In genomic region chr1:224432672-224433040, GRCh38 we compare ENCODE assay signal across 8 cellular contexts. TPM values are rescaled to one million over a fixed set of nuclear protein-coding genes. Genes with fewer than 3 reads are reported as not detected.
A peak's percentile ranks its signal among the peaks of the same experiment; 100 is the strongest.
DNase-seq lines count a peak whose midpoint lies in the region; ATAC-seq and TF ChIP-seq lines count a peak whose summit lies in the region.

No MANE protein-coding gene starts in this region.

- H3K27ac Mint-ChIP-seq in CD4-positive, alpha-beta memory T cell = peak overlapping the region; percentile 81 to 97 (median 92)
- H3K27ac Mint-ChIP-seq in immature natural killer cell = peak overlapping the region; percentile 78 to 98 (median 90)
- H3K27ac Mint-ChIP-seq in stimulated activated naive CD8-positive, alpha-beta T cell treated with anti-CD3 and anti-CD28 coated beads, Interleukin-15, amount 100 ng/mL, for 72 hours = peak overlapping the region; percentile 96

- intact Hi-C loops in CD4-positive, alpha-beta memory T cell (cut with micrococcal nuclease) = loop anchor here (2.0 to 10.0 kb wide), 5 partner anchors 48 to 1720 kb away; partner anchors contain the start of genes AIDA, BROX, DEGS1 and H3-3A
- intact Hi-C loops in ascending aorta (cut with DNase I) = loop anchor here (10.0 kb wide), 2 partner anchors 248 to 718 kb away; partner anchors contain the start of genes CAPN2 and DEGS1

- peaks cover 43 to 75% (median 57%) of the 10 kb centered on the region in 4 donors for H3K4me1 Mint-ChIP-seq in CD4-positive, alpha-beta memory T cell
- peaks cover 62 to 80% of the 10 kb centered on the region in 2 donors for H3K4me1 Mint-ChIP-seq in immature natural killer cell
- peaks cover 64% of the 10 kb centered on the region for H3K4me1 Mint-ChIP-seq in stimulated activated naive CD8-positive, alpha-beta T cell treated with anti-CD3 and anti-CD28 coated beads, Interleukin-15, amount 100 ng/mL, for 72 hours

- no peak for TF ChIP-seq POLR2A in GM18505 (IDR thresholded peaks at IDR 0.05; ENCODE audit: borderline replicate concordance, extremely low read depth, insufficient read depth, insufficient read length)

- H3K9me3 Mint-ChIP-seq in CD4-positive, alpha-beta memory T cell = no peaks in the 10 kb centered on the region
- H3K9me3 Mint-ChIP-seq in immature natural killer cell = no peaks in the 10 kb centered on the region
- no peaks in the 10 kb centered on the region for H3K9me3 Mint-ChIP-seq in stimulated activated naive CD8-positive, alpha-beta T cell treated with anti-CD3 and anti-CD28 coated beads, Interleukin-15, amount 100 ng/mL, for 72 hours

- no peaks in the 10 kb centered on the region for H3K9me3 ChIP-seq in CD4-positive, alpha-beta memory T cell (ENCODE audit: control insufficient read depth in 1 of 2, low read length in 2 of 2)
- H3K9me3 ChIP-seq in ascending aorta = no peaks in the 10 kb centered on the region

- peak overlapping the region; percentile 58 to 79 for H3K4me3 ChIP-seq in CD4-positive, alpha-beta memory T cell (ENCODE audit: low read length in 2 of 2)
- peak overlapping the region; percentile 73 to 76 for H3K4me3 ChIP-seq in ascending aorta

- peak overlapping the region; percentile 89 to 97 (median 94) for H3K4me3 Mint-ChIP-seq in CD4-positive, alpha-beta memory T cell
- peak overlapping the region; percentile 87 to 94 (median 91) for H3K4me3 Mint-ChIP-seq in immature natural killer cell
- peak overlapping the region; percentile 86 to 99 for H3K4me3 Mint-ChIP-seq in stimulated activated naive CD8-positive, alpha-beta T cell treated with anti-CD3 and anti-CD28 coated beads, Interleukin-15, amount 100 ng/mL, for 72 hours

- CTCF ChIA-PET in CD4-positive, alpha-beta memory T cell (lab: Charles Lee; ENCODE audit: partially characterized antibody) = interaction anchor here (1.1 to 9.7 kb wide), 3 partner anchors 24 to 317 kb away, joined by 3 to 79 read pairs (median 10); no protein-coding TSS in a partner anchor

- DNase-seq in CD4-positive, alpha-beta memory T cell = peak in 4 of 5 donors; percentile 19 to 43 (median 26)
- peak; percentile 34 for DNase-seq in KG1 (lab: John Stamatoyannopoulos, UW)
- no peak for DNase-seq in ascending aorta (ENCODE audit: low spot score in 2 of 2)
- peak in 2 of 3 donors; percentile 12 to 21 for DNase-seq in immature natural killer cell
- DNase-seq in stimulated activated naive CD8-positive, alpha-beta T cell treated with anti-CD3 and anti-CD28 coated beads, Interleukin-15, amount 100 ng/mL, for 72 hours = no peak
- no peak for DNase-seq in activated CD4-positive, alpha-beta T cell treated with anti-CD3 and anti-CD28 coated beads, Interleukin-2, amount 50 U/mL, for 48 hours
- no peak for DNase-seq in NCI-H526 treated with DMSO at 0.1 percent for 48 hours (lab: John Stamatoyannopoulos, UW)

- peaks cover 4 to 39% of the 10 kb centered on the region in 2 donors for H3K36me3 Mint-ChIP-seq in CD4-positive, alpha-beta memory T cell
- peaks cover 0 to 3% (median 0%) of the 10 kb centered on the region in 3 donors for H3K36me3 Mint-ChIP-seq in immature natural killer cell

- no peak for TF ChIP-seq CTCF in ascending aorta (IDR thresholded peaks at IDR 0.05)

- H3K27ac ChIP-seq in CD4-positive, alpha-beta memory T cell (ENCODE audit: low read depth, low read length) = peak overlapping the region; percentile 81
- peak overlapping the region; percentile 99 to 100 for H3K27ac ChIP-seq in ascending aorta

- H3K36me3 ChIP-seq in CD4-positive, alpha-beta memory T cell (ENCODE audit: insufficient read depth, low read length) = peaks cover 9% of the 10 kb centered on the region
- no peaks in the 10 kb centered on the region for H3K36me3 ChIP-seq in ascending aorta

- POLR2A ChIA-PET in CD4-positive, alpha-beta memory T cell (lab: Charles Lee; ENCODE audit: partially characterized antibody) = interaction anchor here (0.6 to 7.6 kb wide), 16 partner anchors 10 to 319 kb away, joined by 3 to 43 read pairs (median 8); partner anchors contain the start of genes DEGS1, FBXO28 and NVL

- no peak for ATAC-seq in stimulated activated naive CD8-positive, alpha-beta T cell treated with anti-CD3 and anti-CD28 coated beads, Interleukin-15, amount 100 ng/mL, for 72 hours
- no peak for ATAC-seq in GM18505 (IDR thresholded peaks at IDR 0.05; ENCODE audit: unreplicated experiment)

- no peaks in the 10 kb centered on the region for H3K27me3 ChIP-seq in CD4-positive, alpha-beta memory T cell (ENCODE audit: insufficient read depth, low read length)
- no peaks in the 10 kb centered on the region for H3K27me3 ChIP-seq in ascending aorta

- no peaks in the 10 kb centered on the region for H3K27me3 Mint-ChIP-seq in CD4-positive, alpha-beta memory T cell
- H3K27me3 Mint-ChIP-seq in immature natural killer cell (ENCODE audit: low read depth in 3 of 3) = peaks cover 9 to 16% (median 13%) of the 10 kb centered on the region in 3 donors
- no peaks in the 10 kb centered on the region for H3K27me3 Mint-ChIP-seq in stimulated activated naive CD8-positive, alpha-beta T cell treated with anti-CD3 and anti-CD28 coated beads, Interleukin-15, amount 100 ng/mL, for 72 hours

- H3K4me1 ChIP-seq in CD4-positive, alpha-beta memory T cell (ENCODE audit: insufficient read depth, low read length) = peaks cover 74% of the 10 kb centered on the region
- H3K4me1 ChIP-seq in ascending aorta = peaks cover 0 to 45% of the 10 kb centered on the region in 2 donors

RNA-seq across cellular contexts. Expression of gene WDR26, which starts 1.9 kb away (rescaled TPM):
- 100 to 1,000 TPM; 121 to 123 TPM for total RNA-seq in CD4-positive, alpha-beta memory T cell
- polyA plus RNA-seq in CD4-positive, alpha-beta memory T cell = 1 to 10 TPM; 2.9 to 3.9 TPM
- total RNA-seq in ascending aorta = 31.8 TPM
- polyA plus RNA-seq in immature natural killer cell = 1 to 10 TPM in 2 of 3 donors, under 1 TPM in 1; 0.36 to 6.5 (median 3.6) TPM

Comparison
In these comparisons a context has a peak if more than half of its experiments do, and no peak if none do; other contexts are left out.
1. DNase-seq: peak in CD4-positive, alpha-beta memory T cell (4 of 5), KG1 (single experiment) and immature natural killer cell (2 of 3); none in ascending aorta (0 of 2), stimulated activated naive CD8-positive, alpha-beta T cell treated with anti-CD3 and anti-CD28 coated beads, Interleukin-15, amount 100 ng/mL, for 72 hours (0 of 2), activated CD4-positive, alpha-beta T cell treated with anti-CD3 and anti-CD28 coated beads, Interleukin-2, amount 50 U/mL, for 48 hours (0 of 2) and NCI-H526 treated with DMSO at 0.1 percent for 48 hours (single experiment).
2. Peak in every context shown above with its lines, with median percentiles within 50 percentile points of each other: H3K27ac Mint-ChIP-seq and H3K4me3 Mint-ChIP-seq.